In genomic region chr1:31548899-31549806, GRCh38 we compare ENCODE assay signal across 8 cellular contexts. TPM values are rescaled to one million over a fixed set of nuclear protein-coding genes. Genes with fewer than 3 reads are reported as not detected.
DNase-seq lines count a peak whose midpoint lies in the region; ATAC-seq and TF ChIP-seq lines count a peak whose summit lies in the region.

No MANE protein-coding gene starts in this region.

- H3K4me3 ChIP-seq in CD8-positive, alpha-beta T cell (ENCODE audit: low read depth, low read length): peak overlapping the region; percentile 12

- DNase-seq in CD8-positive, alpha-beta T cell: peak; percentile 77 to 93 (median 80)
- DNase-seq in HT1080 (ENCODE audit: low read depth) (peak; percentile 80), NOMO-1 treated with DMSO at 0.1 percent for 48 hours (lab: John Stamatoyannopoulos, UW; ENCODE audit: unreplicated experiment) (peak; percentile 94), epidermal melanocyte (ENCODE audit: insufficient read length, low spot score) (peak; percentile 77), middle frontal gyrus (ENCODE audit: extremely low spot score, low spot score) (peak; percentile 70)
- DNase-seq in activated CD8-positive, alpha-beta memory T cell treated with anti-CD3 and anti-CD28 coated beads, Interleukin-2, amount 50 U/mL, for 1 hour (ENCODE audit: extremely low read depth): peak; percentile 40
- DNase-seq in stimulated activated CD8-positive, alpha-beta memory T cell treated with anti-CD3 and anti-CD28 coated beads, Interleukin-4, amount 100 ng/mL, for 24 hours (ENCODE audit: low read depth): peak; percentile 77

- no peaks in the 10 kb centered on the region for H3K27me3 ChIP-seq in CD8-positive, alpha-beta T cell (ENCODE audit: insufficient read depth, low read length)

- CTCF ChIA-PET in CD8-positive, alpha-beta T cell (lab: Charles Lee): interaction anchor here (0.5 to 3.6 kb wide), 24 partner anchors 8 to 389 kb away, joined by 3 to 38 read pairs (median 4); no protein-coding TSS in a partner anchor

- H3K27ac ChIP-seq in CD8-positive, alpha-beta T cell (ENCODE audit: low read depth, low read length): no peak overlapping the region

- no peaks in the 10 kb centered on the region for H3K36me3 ChIP-seq in CD8-positive, alpha-beta T cell (ENCODE audit: insufficient read depth, low read length)

- intact Hi-C loops in CD8-positive, alpha-beta T cell (cut with DNase I, micrococcal nuclease): loop anchor here (1.0 to 10.0 kb wide), 7 partner anchors 155 to 767 kb away; no protein-coding TSS in a partner anchor

- ATAC-seq in CD8-positive, alpha-beta T cell: peak; percentile 100
- ATAC-seq in GM19463 (IDR thresholded peaks at IDR 0.05; ENCODE audit: unreplicated experiment): peak; percentile 65

- H3K4me1 Mint-ChIP-seq in CD8-positive, alpha-beta T cell (ENCODE audit: low read depth): peaks cover 10% of the 10 kb centered on the region

- H3K27me3 Mint-ChIP-seq in CD8-positive, alpha-beta T cell (ENCODE audit: low read depth): peaks cover 9% of the 10 kb centered on the region

- POLR2A ChIA-PET in CD8-positive, alpha-beta T cell (lab: Charles Lee): no interaction called here

- no peaks in the 10 kb centered on the region for H3K9me3 ChIP-seq in CD8-positive, alpha-beta T cell (ENCODE audit: low read length)

- no peaks in the 10 kb centered on the region for H3K36me3 Mint-ChIP-seq in CD8-positive, alpha-beta T cell

- H3K9me3 Mint-ChIP-seq in CD8-positive, alpha-beta T cell: no peaks in the 10 kb centered on the region

- TF ChIP-seq CTCF in CD8-positive, alpha-beta T cell (IDR thresholded peaks at IDR 0.05): peak; percentile 91

- H3K4me3 Mint-ChIP-seq in CD8-positive, alpha-beta T cell: peak overlapping the region; percentile 30

- no peak overlapping the region for H3K27ac Mint-ChIP-seq in CD8-positive, alpha-beta T cell

- H3K4me1 ChIP-seq in CD8-positive, alpha-beta T cell (ENCODE audit: insufficient read depth, low read length): peaks cover 4% of the 10 kb centered on the region

RNA-seq across cellular contexts. Expression of gene TINAGL1, which starts 27.2 kb away (rescaled TPM):
- total RNA-seq in CD8-positive, alpha-beta T cell: not detected
- total RNA-seq in HT1080 (2014; rRNA removed; shearing (Covaris generic)): 14.5 and 16.0 TPM in 2 replicates
- polyA plus RNA-seq in HT1080 (2015; cell fraction: cytosol; rRNA removed): 53.4 and 55.5 TPM in 2 replicates
- polyA plus RNA-seq in HT1080 (2015; cell fraction: nucleus; rRNA removed): 50.8 and 58.7 TPM in 2 replicates

Comparison
In these comparisons a context has a peak if more than half of its experiments do, and no peak if none do; other contexts are left out.
1. DNase-seq: peak in every context shown above with its lines; median percentile 94 in NOMO-1 treated with DMSO at 0.1 percent for 48 hours; 80 in CD8-positive, alpha-beta T cell; 80 in HT1080; 77 in epidermal melanocyte; 77 in stimulated activated CD8-positive, alpha-beta memory T cell treated with anti-CD3 and anti-CD28 coated beads, Interleukin-4, amount 100 ng/mL, for 24 hours; 70 in middle frontal gyrus; 40 in activated CD8-positive, alpha-beta memory T cell treated with anti-CD3 and anti-CD28 coated beads, Interleukin-2, amount 50 U/mL, for 1 hour.
2. RNA of gene TINAGL1, which starts 27.2 kb away (total RNA-seq): 14.5 to 16.0 TPM in HT1080; not detected in CD8-positive, alpha-beta T cell; every median in the first group is over 10 times any median in the second.